In the genomic region with DNA sequence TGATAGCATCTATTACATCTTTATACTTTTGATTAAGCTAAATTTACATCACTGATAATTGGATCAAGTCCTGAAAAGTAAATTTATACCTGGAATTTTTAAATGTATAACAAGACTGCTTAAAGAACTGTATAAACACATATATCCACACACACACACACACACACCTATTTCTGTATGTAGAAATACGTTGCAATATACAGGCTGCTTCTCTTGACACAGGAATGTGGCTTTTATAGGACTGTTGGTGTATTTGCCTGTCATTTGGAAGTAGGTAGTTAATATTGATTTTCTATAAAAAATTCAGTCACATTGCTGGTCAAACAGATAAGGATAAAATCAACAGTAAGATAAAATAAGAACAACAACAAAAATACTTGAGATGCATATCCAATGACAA, we compare ENCODE assay signal across 28 cellular contexts.
"Had no signal": no experiment of that assay in that cellular context is flagged by ENCODE, and none has a peak within 500 bp of the region (broad histone marks: within the 10 kb centered on the region; RNA-seq: fewer than 3 reads in every experiment).

No MANE protein-coding gene starts in this region.

- ATAC-seq: stimulated activated effector memory CD8-positive, alpha-beta T cell treated with anti-CD3 and anti-CD28 coated beads, Interleukin-12 subunit alpha, Interleukin-12 subunit beta, amount 100 ng/mL, for 72 hours; stimulated activated memory B cell treated with anti-CD40 and anti-IgM and Interleukin-4, amounts not matched to agents 10 μg/mL and 1 μg/mL and 100 μg/mL, for 72 hours; stimulated activated naive B cell treated with anti-CD40 and anti-IgM and Interleukin-4, amounts not matched to agents 10 μg/mL and 1 μg/mL and 100 μg/mL, for 72 hours; stimulated activated naive CD8-positive, alpha-beta T cell treated with anti-CD3 and anti-CD28 coated beads, Interleukin-15, amount 100 ng/mL, for 72 hours; stimulated activated naive CD8-positive, alpha-beta T cell treated with anti-CD3 and anti-CD28 coated beads, Interleukin-15, Interleukin-2, amounts not matched to agents 100 U/mL and 50 U/mL, for 24 hours; upper lobe of right lung had no signal

- H3K27ac Mint-ChIP-seq: stimulated activated effector memory CD8-positive, alpha-beta T cell treated with anti-CD3 and anti-CD28 coated beads, Interleukin-12 subunit alpha, Interleukin-12 subunit beta, amount 100 ng/mL, for 72 hours; stimulated activated memory B cell treated with anti-CD40 and anti-IgM and Interleukin-4, amounts not matched to agents 10 μg/mL and 1 μg/mL and 100 μg/mL, for 72 hours; stimulated activated naive B cell treated with anti-CD40 and anti-IgM and Interleukin-4, amounts not matched to agents 10 μg/mL and 1 μg/mL and 100 μg/mL, for 72 hours; stimulated activated naive CD8-positive, alpha-beta T cell treated with anti-CD3 and anti-CD28 coated beads, Interleukin-15, amount 100 ng/mL, for 72 hours; stimulated activated naive CD8-positive, alpha-beta T cell treated with anti-CD3 and anti-CD28 coated beads, Interleukin-15, Interleukin-2, amounts not matched to agents 100 ng/mL and 50 ng/mL, for 24 hours; type B pancreatic cell had no signal

- H3K27me3 ChIP-seq: stomach, suprapubic skin, testis, thyroid gland, tibial artery, tibial nerve, transverse colon, upper lobe of left lung, upper lobe of right lung, uterus, vagina had no signal

- H3K4me1 ChIP-seq: stomach, suprapubic skin, testis, thyroid gland, tibial artery, tibial nerve, transverse colon, upper lobe of left lung, upper lobe of right lung, uterus, vagina had no signal

- H3K4me3 ChIP-seq: stomach, suprapubic skin, testis, thoracic aorta, thyroid gland, tibial artery, tibial nerve, transverse colon, upper lobe of left lung, upper lobe of right lung, uterus, vagina had no signal

- H3K36me3 ChIP-seq: stomach, suprapubic skin, thoracic aorta, thyroid gland, tibial artery, tibial nerve, transverse colon, upper lobe of left lung, upper lobe of right lung, uterus, vagina had no signal

- H3K27ac ChIP-seq: stomach, suprapubic skin, testis, thoracic aorta, thyroid gland, tibial artery, tibial nerve, transverse colon, upper lobe of left lung, upper lobe of right lung, uterus, vagina had no signal

- H3K4me1 Mint-ChIP-seq: stimulated activated effector memory CD8-positive, alpha-beta T cell treated with anti-CD3 and anti-CD28 coated beads, Interleukin-12 subunit alpha, Interleukin-12 subunit beta, amount 100 ng/mL, for 72 hours; stimulated activated memory B cell treated with anti-CD40 and anti-IgM and Interleukin-4, amounts not matched to agents 10 μg/mL and 1 μg/mL and 100 μg/mL, for 72 hours; stimulated activated naive B cell treated with anti-CD40 and anti-IgM and Interleukin-4, amounts not matched to agents 10 μg/mL and 1 μg/mL and 100 μg/mL, for 72 hours; stimulated activated naive CD8-positive, alpha-beta T cell treated with anti-CD3 and anti-CD28 coated beads, Interleukin-15, amount 100 ng/mL, for 72 hours had no signal

- H3K9me3 ChIP-seq: suprapubic skin, testis, thoracic aorta, thyroid gland, tibial artery, transverse colon, upper lobe of right lung, uterus, vagina had no signal

- H3K4me3 Mint-ChIP-seq: stimulated activated effector memory CD8-positive, alpha-beta T cell treated with anti-CD3 and anti-CD28 coated beads, Interleukin-12 subunit alpha, Interleukin-12 subunit beta, amount 100 ng/mL, for 72 hours; stimulated activated memory B cell treated with anti-CD40 and anti-IgM and Interleukin-4, amounts not matched to agents 10 μg/mL and 1 μg/mL and 100 μg/mL, for 72 hours; stimulated activated naive B cell treated with anti-CD40 and anti-IgM and Interleukin-4, amounts not matched to agents 10 μg/mL and 1 μg/mL and 100 μg/mL, for 72 hours; stimulated activated naive CD8-positive, alpha-beta T cell treated with anti-CD3 and anti-CD28 coated beads, Interleukin-15, amount 100 ng/mL, for 72 hours; stimulated activated naive CD8-positive, alpha-beta T cell treated with anti-CD3 and anti-CD28 coated beads, Interleukin-15, Interleukin-2, amounts not matched to agents 100 ng/mL and 50 ng/mL, for 24 hours; type B pancreatic cell had no signal

- DNase-seq: stimulated activated CD4-positive, alpha-beta T cell treated with anti-CD3 and anti-CD28 coated beads, Interleukin-2, amount 100 ng/mL, for 48 hours; stimulated activated CD4-positive, alpha-beta T cell treated with anti-CD3 and anti-CD28 coated beads, Interleukin-4, amount 100 ng/mL, for 1 hour; stimulated activated CD4-positive, alpha-beta T cell treated with anti-CD3 and anti-CD28 coated beads, Interleukin-4, amount 100 ng/mL, for 24 hours; stimulated activated CD4-positive, alpha-beta T cell treated with anti-CD3 and anti-CD28 coated beads, Interleukin-4, amount 100 ng/mL, for 4 hours; stimulated activated CD8-positive, alpha-beta memory T cell treated with anti-CD3 and anti-CD28 coated beads, Interleukin-4, amount 100 ng/mL, for 48 hours; stimulated activated naive B cell treated with anti-CD40 and anti-IgM and Interleukin-4, amounts not matched to agents 10 μg/mL and 1 μg/mL and 100 μg/mL, for 72 hours; stimulated activated naive CD4-positive, alpha-beta T cell; stimulated activated naive CD4-positive, alpha-beta T cell treated with Interleukin-2 at 50 U/mL for 16 hours; stimulated activated naive CD8-positive, alpha-beta T cell treated with anti-CD3 and anti-CD28 coated beads, Interleukin-15, amount 100 ng/mL, for 72 hours; stimulated activated naive CD8-positive, alpha-beta T cell treated with anti-CD3 and anti-CD28 coated beads, Interleukin-15, Interleukin-2, amounts not matched to agents 100 U/mL and 50 U/mL, for 24 hours; stomach; substantia nigra; testis; thyroid gland; tibial artery; transverse colon; trophoblast cell; upper lobe of left lung; upper lobe of right lung; uterus had no signal

- H3K36me3 Mint-ChIP-seq: stimulated activated effector memory CD8-positive, alpha-beta T cell treated with anti-CD3 and anti-CD28 coated beads, Interleukin-12 subunit alpha, Interleukin-12 subunit beta, amount 100 ng/mL, for 72 hours; stimulated activated memory B cell treated with anti-CD40 and anti-IgM and Interleukin-4, amounts not matched to agents 10 μg/mL and 1 μg/mL and 100 μg/mL, for 72 hours; stimulated activated naive B cell treated with anti-CD40 and anti-IgM and Interleukin-4, amounts not matched to agents 10 μg/mL and 1 μg/mL and 100 μg/mL, for 72 hours; type B pancreatic cell had no signal

- H3K27me3 Mint-ChIP-seq: stimulated activated memory B cell treated with anti-CD40 and anti-IgM and Interleukin-4, amounts not matched to agents 10 μg/mL and 1 μg/mL and 100 μg/mL, for 72 hours; stimulated activated naive B cell treated with anti-CD40 and anti-IgM and Interleukin-4, amounts not matched to agents 10 μg/mL and 1 μg/mL and 100 μg/mL, for 72 hours; stimulated activated naive CD8-positive, alpha-beta T cell treated with anti-CD3 and anti-CD28 coated beads, Interleukin-15, amount 100 ng/mL, for 72 hours; stimulated activated naive CD8-positive, alpha-beta T cell treated with anti-CD3 and anti-CD28 coated beads, Interleukin-15, Interleukin-2, amounts not matched to agents 100 ng/mL and 50 ng/mL, for 24 hours; type B pancreatic cell had no signal
